In the genomic region with DNA sequence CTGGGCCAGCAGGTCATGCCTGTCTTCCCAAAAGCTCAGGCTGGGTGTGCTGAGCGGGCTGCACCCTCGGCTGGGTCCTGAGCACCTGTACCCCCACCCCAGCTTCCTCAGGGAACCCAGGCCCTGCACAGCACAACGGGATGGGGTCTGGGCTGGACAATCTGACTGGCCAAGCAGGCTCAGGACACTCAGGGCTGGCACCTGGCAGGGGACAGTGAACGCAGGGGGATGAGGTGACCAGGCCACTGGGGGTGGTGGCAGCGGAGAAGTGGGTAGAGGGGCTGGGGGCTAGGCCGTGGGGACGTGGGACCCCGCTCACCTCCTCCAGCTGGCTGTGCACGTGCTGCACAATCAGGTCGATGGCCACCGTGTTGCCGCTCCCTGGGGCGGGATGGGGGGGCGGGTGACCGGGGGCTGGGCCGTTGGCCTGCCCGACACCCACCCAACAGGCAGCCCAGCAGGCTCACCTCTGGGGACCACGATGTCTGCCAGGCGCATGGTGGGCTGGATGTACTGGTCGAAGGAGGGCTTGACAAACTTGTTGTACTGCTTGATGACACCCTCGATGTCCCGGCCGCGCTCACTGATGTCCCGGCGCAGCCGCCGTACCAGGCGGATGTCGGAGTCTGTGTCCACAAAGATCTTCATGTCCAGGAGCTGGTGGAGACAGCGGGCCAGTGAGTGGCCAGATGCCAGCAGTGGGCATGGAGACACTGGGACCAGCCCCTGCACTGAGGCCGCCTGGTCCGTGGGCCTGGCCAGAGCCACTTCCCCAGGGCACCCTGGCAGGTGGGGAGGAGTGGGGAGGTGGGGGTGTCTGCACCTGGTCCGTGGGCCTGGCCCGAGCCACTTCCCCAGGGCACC, we compare ENCODE assay signal across 2 cellular contexts.
TF ChIP-seq lines count a peak whose summit lies in the region.

No MANE protein-coding gene starts in this region.

TF ChIP-seq in H1, 55 proteins besides CTCF, POLR2A, EP300 and RAD21:
- TF ChIP-seq KDM1A (IDR thresholded peaks at IDR 0.05; ENCODE audit: borderline replicate concordance, low read length) = no peak
- no peak for TF ChIP-seq USF2 (IDR thresholded peaks at IDR 0.05; ENCODE audit: low read length)
- TF ChIP-seq TAF7 (optimal IDR thresholded peaks at IDR 0.05; ENCODE audit: borderline replicate concordance, low read depth, low read length) = no peak
- no peak for TF ChIP-seq SAP30 (IDR thresholded peaks at IDR 0.05; ENCODE audit: insufficient read depth, insufficient replicate concordance, low read length)
- no peak for TF ChIP-seq CBX5 (IDR thresholded peaks at IDR 0.05; ENCODE audit: low read depth, low read length)
- TF ChIP-seq SP4 (IDR thresholded peaks at IDR 0.05; ENCODE audit: low read length) = no peak
- TF ChIP-seq BCL11A (IDR thresholded peaks at IDR 0.05; ENCODE audit: low read depth in 2 of 2, low read length in 2 of 2) = no peak
- TF ChIP-seq, protein P1, sequence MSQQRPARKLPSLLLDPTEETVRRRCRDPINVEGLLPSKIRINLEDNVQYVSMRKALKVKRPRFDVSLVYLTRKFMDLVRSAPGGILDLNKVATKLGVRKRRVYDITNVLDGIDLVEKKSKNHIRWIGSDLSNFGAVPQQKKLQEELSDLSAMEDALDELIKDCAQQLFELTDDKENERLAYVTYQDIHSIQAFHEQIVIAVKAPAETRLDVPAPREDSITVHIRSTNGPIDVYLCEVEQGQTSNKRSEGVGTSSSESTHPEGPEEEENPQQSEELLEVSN (IDR thresholded peaks at IDR 0.05) = no peak
- no peak for TF ChIP-seq SIRT6 (IDR thresholded peaks at IDR 0.05; ENCODE audit: low read length)
- TF ChIP-seq SIN3A (conservative IDR thresholded peaks at IDR 0.05 in 1 of 2, IDR thresholded peaks at IDR 0.05 in 1 of 2; ENCODE audit: low read depth in 1 of 2, low read length in 2 of 2) = no peak
- TF ChIP-seq, protein P2, sequence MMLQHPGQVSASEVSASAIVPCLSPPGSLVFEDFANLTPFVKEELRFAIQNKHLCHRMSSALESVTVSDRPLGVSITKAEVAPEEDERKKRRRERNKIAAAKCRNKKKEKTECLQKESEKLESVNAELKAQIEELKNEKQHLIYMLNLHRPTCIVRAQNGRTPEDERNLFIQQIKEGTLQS (IDR thresholded peaks at IDR 0.05; ENCODE audit: insufficient read depth, low read depth, low read length) = no peak
- no peak for TF ChIP-seq EZH2 (IDR thresholded peaks at IDR 0.05; ENCODE audit: low read depth, low read length, severe bottlenecking)
- TF ChIP-seq EGR1 (IDR thresholded peaks at IDR 0.05; ENCODE audit: borderline replicate concordance, low read depth, low read length) = no peak
- TF ChIP-seq CHD2 (IDR thresholded peaks at IDR 0.05; ENCODE audit: low read length) = no peak
- no peak for TF ChIP-seq PHF8 (conservative IDR thresholded peaks at IDR 0.05; ENCODE audit: low read depth, low read length)

TF ChIP-seq in GM12891, 5 proteins besides CTCF, POLR2A, EP300 and RAD21:
- TF ChIP-seq POLR2AphosphoS5 (IDR thresholded peaks at IDR 0.05; ENCODE audit: low read depth, low read length) = no peak
